ENCODE assay signal across 1 cellular context in the genomic region with DNA sequence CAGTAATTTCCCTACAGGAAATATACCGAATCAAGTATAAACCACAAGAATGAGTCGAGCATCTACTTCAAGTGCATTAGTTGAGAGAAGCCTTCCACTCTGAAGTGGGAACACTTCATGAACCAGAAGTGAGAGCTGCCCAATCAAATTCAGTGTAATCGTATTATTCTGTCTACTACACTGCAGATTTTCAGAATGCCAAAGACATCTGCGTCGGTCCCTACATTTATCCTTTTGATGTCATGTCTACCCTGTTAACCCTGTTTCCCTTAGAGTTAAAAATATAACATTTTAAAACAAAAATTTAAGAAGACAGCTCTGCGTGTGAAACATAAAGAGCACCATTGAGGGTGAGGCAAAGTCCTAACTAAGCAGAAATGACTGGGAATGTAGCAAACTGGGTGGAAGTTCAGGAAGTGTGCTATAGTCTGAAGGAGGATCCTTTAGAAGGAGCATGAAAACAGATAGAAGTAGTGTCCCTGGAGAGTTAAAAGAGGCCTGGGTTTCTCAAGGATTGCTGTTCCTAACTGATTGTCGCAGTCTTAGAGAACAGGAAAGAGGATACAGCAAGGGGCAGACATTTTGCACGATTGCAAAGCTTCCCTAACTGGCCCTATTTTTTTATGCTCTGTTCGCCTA.
TF ChIP-seq lines count a peak whose summit lies in the region.

No MANE protein-coding gene starts in this region.

TF ChIP-seq in HepG2, 621 proteins besides CTCF, POLR2A, EP300 and RAD21 (continued from another document):
- TF ChIP-seq, protein P1, sequence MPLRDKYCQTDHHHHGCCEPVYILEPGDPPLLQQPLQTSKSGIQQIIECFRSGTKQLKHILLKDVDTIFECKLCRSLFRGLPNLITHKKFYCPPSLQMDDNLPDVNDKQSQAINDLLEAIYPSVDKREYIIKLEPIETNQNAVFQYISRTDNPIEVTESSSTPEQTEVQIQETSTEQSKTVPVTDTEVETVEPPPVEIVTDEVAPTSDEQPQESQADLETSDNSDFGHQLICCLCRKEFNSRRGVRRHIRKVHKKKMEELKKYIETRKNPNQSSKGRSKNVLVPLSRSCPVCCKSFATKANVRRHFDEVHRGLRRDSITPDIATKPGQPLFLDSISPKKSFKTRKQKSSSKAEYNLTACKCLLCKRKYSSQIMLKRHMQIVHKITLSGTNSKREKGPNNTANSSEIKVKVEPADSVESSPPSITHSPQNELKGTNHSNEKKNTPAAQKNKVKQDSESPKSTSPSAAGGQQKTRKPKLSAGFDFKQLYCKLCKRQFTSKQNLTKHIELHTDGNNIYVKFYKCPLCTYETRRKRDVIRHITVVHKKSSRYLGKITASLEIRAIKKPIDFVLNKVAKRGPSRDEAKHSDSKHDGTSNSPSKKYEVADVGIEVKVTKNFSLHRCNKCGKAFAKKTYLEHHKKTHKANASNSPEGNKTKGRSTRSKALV (CRISPR knock-in tag; IDR thresholded peaks at IDR 0.05) = no peak
- TF ChIP-seq ZNF891 (CRISPR knock-in tag; IDR thresholded peaks at IDR 0.05) (no peak), IRF9 (CRISPR knock-in tag; IDR thresholded peaks at IDR 0.05; ENCODE audit: borderline replicate concordance) (no peak), SSRP1 (CRISPR knock-in tag; IDR thresholded peaks at IDR 0.05) (no peak), RFX3 (CRISPR knock-in tag; IDR thresholded peaks at IDR 0.05) (no peak)
